ENCODE assay signal across 8 cellular contexts in genomic region chr1:61076728-61077675, GRCh38. TPM values are rescaled to one million over a fixed set of nuclear protein-coding genes. Genes with fewer than 3 reads are reported as not detected.
DNase-seq lines count a peak whose midpoint lies in the region; ATAC-seq and TF ChIP-seq lines count a peak whose summit lies in the region.

No MANE protein-coding gene starts in this region.

- H3K9ac ChIP-seq in SK-N-MC (ENCODE audit: insufficient read length): peak overlapping the region; percentile 83
- H3K9ac ChIP-seq in parathyroid adenoma: no peak overlapping the region

- ATAC-seq in HG02610 (IDR thresholded peaks at IDR 0.05; ENCODE audit: unreplicated experiment): peak; percentile 81
- ATAC-seq in activated naive CD8-positive, alpha-beta T cell treated with anti-CD3 and anti-CD28 coated beads, Interleukin-2, amount 10 ng/mL, durations not matched to agents 7 days and 5 days (ENCODE audit: low read depth): peak; percentile 78

- DNase-seq in GM03348 (ENCODE audit: low spot score): peak; percentile 73
- DNase-seq in NCI-H1048 (lab: John Stamatoyannopoulos, UW): peak; percentile 73
- no peak for DNase-seq in SK-N-MC (ENCODE audit: low read depth, low spot score)
- DNase-seq in activated naive CD8-positive, alpha-beta T cell treated with anti-CD3 and anti-CD28 coated beads, Interleukin-2, amount 10 ng/mL, durations not matched to agents 7 days and 5 days: peak; percentile 82
- DNase-seq in cardiac septum (ENCODE audit: low spot score): peak; percentile 92
- DNase-seq in type B pancreatic cell (ENCODE audit: extremely low spot score, unreplicated experiment): peak; percentile 91

- H3K4me3 Mint-ChIP-seq in activated naive CD8-positive, alpha-beta T cell treated with anti-CD3 and anti-CD28 coated beads, Interleukin-2, amount 10 ng/mL, durations not matched to agents 7 days and 5 days: peak overlapping the region; percentile 95
- peak overlapping the region; percentile 88 for H3K4me3 Mint-ChIP-seq in type B pancreatic cell

- H3K27ac ChIP-seq in SK-N-MC: peak overlapping the region; percentile 95
- H3K27ac ChIP-seq in parathyroid adenoma: peak overlapping the region; percentile 87

- H3K4me1 ChIP-seq in parathyroid adenoma: peaks cover 26% of the 10 kb centered on the region

- peak overlapping the region; percentile 78 for H2AFZ ChIP-seq in parathyroid adenoma

- H3K27me3 Mint-ChIP-seq in activated naive CD8-positive, alpha-beta T cell treated with anti-CD3 and anti-CD28 coated beads, Interleukin-2, amount 10 ng/mL, durations not matched to agents 7 days and 5 days: peaks cover 36% of the 10 kb centered on the region
- peaks cover 10% of the 10 kb centered on the region for H3K27me3 Mint-ChIP-seq in type B pancreatic cell

- intact Hi-C loops in cardiac septum (cut with DNase I): loop anchor here (1.0 to 5.0 kb wide), 2 partner anchors 20 to 305 kb away; no protein-coding TSS in a partner anchor

- POLR2A ChIA-PET in activated naive CD8-positive, alpha-beta T cell treated with anti-CD3 and anti-CD28 coated beads, Interleukin-2, amount 10 ng/mL, durations not matched to agents 7 days and 5 days (lab: Charles Lee): interaction anchor here (0.5 to 2.9 kb wide), 6 partner anchors 26 to 1363 kb away, joined by 3 to 24 read pairs (median 4); partner anchors contain the start of gene TM2D1

- peaks cover 36% of the 10 kb centered on the region for H3K4me1 Mint-ChIP-seq in activated naive CD8-positive, alpha-beta T cell treated with anti-CD3 and anti-CD28 coated beads, Interleukin-2, amount 10 ng/mL, durations not matched to agents 7 days and 5 days
- H3K4me1 Mint-ChIP-seq in type B pancreatic cell (ENCODE audit: unreplicated experiment): peaks cover 41% of the 10 kb centered on the region

- H3K9me3 Mint-ChIP-seq in activated naive CD8-positive, alpha-beta T cell treated with anti-CD3 and anti-CD28 coated beads, Interleukin-2, amount 10 ng/mL, durations not matched to agents 7 days and 5 days: no peaks in the 10 kb centered on the region
- no peaks in the 10 kb centered on the region for H3K9me3 Mint-ChIP-seq in type B pancreatic cell

- peak overlapping the region; percentile 98 for H3K27ac Mint-ChIP-seq in activated naive CD8-positive, alpha-beta T cell treated with anti-CD3 and anti-CD28 coated beads, Interleukin-2, amount 10 ng/mL, durations not matched to agents 7 days and 5 days
- H3K27ac Mint-ChIP-seq in type B pancreatic cell: peak overlapping the region; percentile 88

- TF ChIP-seq CTCF in parathyroid adenoma (IDR thresholded peaks at IDR 0.05) (no peak), type B pancreatic cell (conservative IDR thresholded peaks at IDR 0.05) (no peak)

- H3K4me2 ChIP-seq in parathyroid adenoma (ENCODE audit: low read length): peak overlapping the region; percentile 82

- no peaks in the 10 kb centered on the region for H3K36me3 Mint-ChIP-seq in activated naive CD8-positive, alpha-beta T cell treated with anti-CD3 and anti-CD28 coated beads, Interleukin-2, amount 10 ng/mL, durations not matched to agents 7 days and 5 days
- H3K36me3 Mint-ChIP-seq in type B pancreatic cell: no peaks in the 10 kb centered on the region

- H3K9me3 ChIP-seq in SK-N-MC (ENCODE audit: low read depth, low read length) (no peaks in the 10 kb centered on the region), parathyroid adenoma (ENCODE audit: control insufficient read depth, low read length) (no peaks in the 10 kb centered on the region)

- peak overlapping the region; percentile 90 for H3K4me3 ChIP-seq in SK-N-MC
- peak overlapping the region; percentile 79 for H3K4me3 ChIP-seq in parathyroid adenoma (ENCODE audit: low read depth, low read length)

- H3K27me3 ChIP-seq in parathyroid adenoma (ENCODE audit: control insufficient read depth, insufficient read depth, low read length): no peaks in the 10 kb centered on the region

- H3K36me3 ChIP-seq in SK-N-MC (ENCODE audit: insufficient read depth, low read length) (no peaks in the 10 kb centered on the region), parathyroid adenoma (ENCODE audit: control insufficient read depth, insufficient read depth, low read length) (no peaks in the 10 kb centered on the region)

- no peaks in the 10 kb centered on the region for H3K79me2 ChIP-seq in parathyroid adenoma

RNA-seq across cellular contexts. Expression of gene NFIA, which starts 5.4 kb away (rescaled TPM):
- 1 to 10 TPM; 4.2 to 5.7 TPM for total RNA-seq in activated naive CD8-positive, alpha-beta T cell treated with anti-CD3 and anti-CD28 coated beads, Interleukin-2, amount 10 ng/mL, durations not matched to agents 7 days and 5 days
- total RNA-seq in cardiac septum: 78.6 TPM
- 10.5 and 49.4 TPM in 2 replicates for total RNA-seq in type B pancreatic cell (ENCODE audit: low replicate concordance)
